ENCODE assay signal across 9 cellular contexts in genomic region chr12:50030444-50030843, GRCh38. TPM values are rescaled to one million over a fixed set of nuclear protein-coding genes. Genes with fewer than 3 reads are reported as not detected.
"Had no signal": no experiment of that assay in that cellular context is flagged by ENCODE, and none has a peak within 500 bp of the region (broad histone marks: within the 10 kb centered on the region; RNA-seq: fewer than 3 reads in every experiment).

No MANE protein-coding gene starts in this region.

RNA-seq across cellular contexts. Expression of gene AQP6, which starts 57.7 kb away (rescaled TPM):
- total RNA-seq: dermis blood vessel endothelial cell, esophagus mucosa, esophagus squamous epithelium, gastrocnemius medialis, glomerular endothelial cell, heart right ventricle, kidney epithelial cell, left ventricle myocardium superior, mononuclear cell had no signal
